Comparison of ENCODE assay signal across 17 cellular contexts in genomic region chr20:32236819-32237218, GRCh38. TPM values are rescaled to one million over a fixed set of nuclear protein-coding genes. Genes with fewer than 3 reads are reported as not detected.
DNase-seq lines count a peak whose midpoint lies in the region; ATAC-seq and TF ChIP-seq lines count a peak whose summit lies in the region.
"Had no signal": no experiment of that assay in that cellular context is flagged by ENCODE, and none has a peak within 500 bp of the region (broad histone marks: within the 10 kb centered on the region; RNA-seq: fewer than 3 reads in every experiment).

No MANE protein-coding gene starts in this region.

- H2AK5ac ChIP-seq in IMR-90 (ENCODE audit: low read depth, low read length), result no peak overlapping the region

- peaks cover 48% of the 10 kb centered on the region for H3K4me1 Mint-ChIP-seq in activated T-cell treated with anti-CD3 and anti-CD28 coated beads, Interleukin-2, amount 50 U/mL, for 24 hours (ENCODE audit: low read depth)
- H3K4me1 Mint-ChIP-seq in activated T-cell treated with anti-CD3 and anti-CD28 coated beads, Interleukin-2, amount 50 U/mL, for 4 hours (ENCODE audit: low read depth), result peaks cover 32% of the 10 kb centered on the region
- peaks cover 34% of the 10 kb centered on the region for H3K4me1 Mint-ChIP-seq in activated T-helper 2 cell treated with anti-CD3 and anti-CD28 coated beads, Interferon-gamma antibody, Interleukin-2, Interleukin-4, amounts not matched to agents 10 μg/mL and 5 μg/mL and 100 μg/mL, durations not matched to agents 14 hours and 24 hours and 36 hours (ENCODE audit: low read depth)
- H3K4me1 Mint-ChIP-seq in nephron progenitor cell (peaks cover 17% of the 10 kb centered on the region), osteocyte (ENCODE audit: unreplicated experiment) (peaks cover 9% of the 10 kb centered on the region)

- no peak overlapping the region for H3K56ac ChIP-seq in IMR-90 (ENCODE audit: extremely low read depth, insufficient read depth, low read length)

- H4K8ac ChIP-seq in IMR-90 (ENCODE audit: low read depth in 2 of 2, low read length in 2 of 2), result no peak overlapping the region

- no peaks in the 10 kb centered on the region for H3K27me3 Mint-ChIP-seq in activated T-cell treated with anti-CD3 and anti-CD28 coated beads, Interleukin-2, amount 50 U/mL, for 24 hours
- no peaks in the 10 kb centered on the region for H3K27me3 Mint-ChIP-seq in activated T-cell treated with anti-CD3 and anti-CD28 coated beads, Interleukin-2, amount 50 U/mL, for 4 hours (ENCODE audit: low read depth)
- no peaks in the 10 kb centered on the region for H3K27me3 Mint-ChIP-seq in activated T-helper 2 cell treated with anti-CD3 and anti-CD28 coated beads, Interferon-gamma antibody, Interleukin-2, Interleukin-4, amounts not matched to agents 10 μg/mL and 5 μg/mL and 100 μg/mL, durations not matched to agents 14 hours and 24 hours and 36 hours (ENCODE audit: low read depth)
- H3K27me3 Mint-ChIP-seq in nephron progenitor cell (ENCODE audit: low read depth, poor library complexity) (peaks cover 6% of the 10 kb centered on the region), osteocyte (ENCODE audit: unreplicated experiment) (no peaks in the 10 kb centered on the region)

- no peak overlapping the region for H3K4me3 Mint-ChIP-seq in activated T-cell treated with anti-CD3 and anti-CD28 coated beads, Interleukin-2, amount 50 U/mL, for 24 hours
- no peak overlapping the region for H3K4me3 Mint-ChIP-seq in activated T-cell treated with anti-CD3 and anti-CD28 coated beads, Interleukin-2, amount 50 U/mL, for 4 hours
- no peak overlapping the region for H3K4me3 Mint-ChIP-seq in activated T-helper 2 cell treated with anti-CD3 and anti-CD28 coated beads, Interferon-gamma antibody, Interleukin-2, Interleukin-4, amounts not matched to agents 10 μg/mL and 5 μg/mL and 100 μg/mL, durations not matched to agents 14 hours and 24 hours and 36 hours (ENCODE audit: low read depth)
- H3K4me3 Mint-ChIP-seq in nephron progenitor cell, result no peak overlapping the region
- H3K4me3 Mint-ChIP-seq in osteocyte (ENCODE audit: unreplicated experiment), result no peak overlapping the region

- H3K9ac ChIP-seq in IMR-90 (ENCODE audit: low read depth, low read length), result no peak overlapping the region
- H3K9ac ChIP-seq: BLaER1 treated with 17β-estradiol and CSF1 and Interleukin-3, amounts not matched to agents 10 nM and 100 nM; GM23248 had no signal

- no peak overlapping the region for H2BK5ac ChIP-seq in IMR-90 (ENCODE audit: low read depth, low read length, poor library complexity, severe bottlenecking)

- no peak overlapping the region for H3K18ac ChIP-seq in IMR-90 (ENCODE audit: low read depth, low read length)

- TF ChIP-seq RAD21 in IMR-90 (IDR thresholded peaks at IDR 0.05; ENCODE audit: low read length), result no peak

- H3K36me3 Mint-ChIP-seq in activated T-cell treated with anti-CD3 and anti-CD28 coated beads, Interleukin-2, amount 50 U/mL, for 24 hours (ENCODE audit: low read depth), result peaks cover 62% of the 10 kb centered on the region
- peaks cover 47% of the 10 kb centered on the region for H3K36me3 Mint-ChIP-seq in activated T-cell treated with anti-CD3 and anti-CD28 coated beads, Interleukin-2, amount 50 U/mL, for 4 hours (ENCODE audit: insufficient read depth)
- H3K36me3 Mint-ChIP-seq in activated T-helper 2 cell treated with anti-CD3 and anti-CD28 coated beads, Interferon-gamma antibody, Interleukin-2, Interleukin-4, amounts not matched to agents 10 μg/mL and 5 μg/mL and 100 μg/mL, durations not matched to agents 14 hours and 24 hours and 36 hours (ENCODE audit: low read depth), result peaks cover 52% of the 10 kb centered on the region
- peaks cover 42% of the 10 kb centered on the region for H3K36me3 Mint-ChIP-seq in nephron progenitor cell (ENCODE audit: low read depth)
- peaks cover 35% of the 10 kb centered on the region for H3K36me3 Mint-ChIP-seq in osteocyte (ENCODE audit: unreplicated experiment)

- dilution Hi-C loops in IMR-90 (cut with HindIII; ENCODE audit: low sequenced_read_pairs, unreplicated experiment), result no loop called here

- intact Hi-C loops in IMR-90 (cut with micrococcal nuclease), result no loop called here
- intact Hi-C loops in activated T-helper 2 cell treated with anti-CD3 and anti-CD28 coated beads, Interferon-gamma antibody, Interleukin-2, Interleukin-4, amounts not matched to agents 10 μg/mL and 5 μg/mL and 100 μg/mL, durations not matched to agents 14 hours and 24 hours and 36 hours (cut with micrococcal nuclease), result loop anchor here (1.0 kb wide), 1 partner anchor 32 kb away; no protein-coding TSS in a partner anchor

- no peak overlapping the region for H3K14ac ChIP-seq in IMR-90 (replicated peaks; ENCODE audit: low read depth, low read length)

- TF ChIP-seq CTCF in IMR-90 (conservative IDR thresholded peaks at IDR 0.05; ENCODE audit: low read depth, low read length) (no peak), nephron progenitor cell (IDR thresholded peaks at IDR 0.05) (no peak), osteocyte (IDR thresholded peaks at IDR 0.05) (no peak)

- H4K20me1 ChIP-seq in IMR-90 (ENCODE audit: insufficient read depth, low read length), result no peaks in the 10 kb centered on the region

- no peak overlapping the region for H2BK120ac ChIP-seq in IMR-90 (ENCODE audit: low read depth, low read length)

- H3K27me3 ChIP-seq in IMR-90 (ENCODE audit: control insufficient read depth, insufficient read depth, low read length), result no peaks in the 10 kb centered on the region
- H3K27me3 ChIP-seq: BLaER1 treated with 17β-estradiol and CSF1 and Interleukin-3, amounts not matched to agents 10 nM and 100 nM had no signal

- no peak overlapping the region for H4K91ac ChIP-seq in IMR-90 (ENCODE audit: insufficient read depth, low read depth, low read length)

- no peak overlapping the region for H3K23ac ChIP-seq in IMR-90 (ENCODE audit: low read depth, low read length)

- no peak overlapping the region for H3K27ac ChIP-seq in IMR-90 (ENCODE audit: insufficient read depth, low read length)
- H3K27ac ChIP-seq: BLaER1 treated with 17β-estradiol and CSF1 and Interleukin-3, amounts not matched to agents 10 nM and 100 nM; GM23248 had no signal

- no peak for TF ChIP-seq POLR2A in IMR-90 (IDR thresholded peaks at IDR 0.05; ENCODE audit: low read depth, low read length)

- no peak overlapping the region for H2AFZ ChIP-seq in IMR-90 (replicated peaks; ENCODE audit: low read length, poor library complexity)
- H2AFZ ChIP-seq: GM23248 had no signal

- peaks cover 0 to 4% of the 10 kb centered on the region in 2 experiments; a peak in 1 of 4 replicates for H3K79me1 ChIP-seq in IMR-90 (ENCODE audit: low read depth in 1 of 2, low read length in 2 of 2)

- H3K4me3 ChIP-seq in IMR-90 (ENCODE audit: insufficient read depth, low read depth, low read length), result no peak overlapping the region
- H3K4me3 ChIP-seq: BLaER1 treated with 17β-estradiol and CSF1 and Interleukin-3, amounts not matched to agents 10 nM and 100 nM; GM23248 had no signal

- no peaks in the 10 kb centered on the region for H3K9me1 ChIP-seq in IMR-90 (ENCODE audit: insufficient read depth, low read length)

- H2BK20ac ChIP-seq in IMR-90 (ENCODE audit: low read depth, low read length), result no peak overlapping the region

- H2AK9ac ChIP-seq in IMR-90 (replicated peaks; ENCODE audit: low read depth, low read length, poor library complexity), result no peak overlapping the region

- H2BK15ac ChIP-seq in IMR-90 (ENCODE audit: low read depth, low read length), result no peak overlapping the region

- CTCF ChIA-PET in IMR-90 (lab: Yijun Ruan, JAX), result no interaction called here

- H3K4me2 ChIP-seq in IMR-90 (ENCODE audit: low read depth, low read length), result no peak overlapping the region
- H3K4me2 ChIP-seq: BLaER1 treated with 17β-estradiol and CSF1 and Interleukin-3, amounts not matched to agents 10 nM and 100 nM had no signal

- ATAC-seq in activated T-cell treated with anti-CD3 and anti-CD28 coated beads, Interleukin-2, amount 50 U/mL, for 4 hours, result no peak
- ATAC-seq in IMR-90 (ENCODE audit: low read depth) (no peak), GM18498 (IDR thresholded peaks at IDR 0.05; ENCODE audit: unreplicated experiment) (no peak)
- ATAC-seq: Right ventricle myocardium inferior had no signal

- H3K4me1 ChIP-seq in IMR-90 (ENCODE audit: control insufficient read depth, insufficient read depth, low read length), result peaks cover 4% of the 10 kb centered on the region; the same call in 1 of the 2 replicates

- no peak overlapping the region for H4K5ac ChIP-seq in IMR-90 (ENCODE audit: low read depth, low read length)

- DNase-seq in activated T-cell treated with anti-CD3 and anti-CD28 coated beads, Interleukin-2, amount 50 U/mL, for 24 hours, result no peak
- DNase-seq in activated T-cell treated with anti-CD3 and anti-CD28 coated beads, Interleukin-2, amount 50 U/mL, for 4 hours, result no peak
- no peak for DNase-seq in IMR-90
- DNase-seq in activated T-helper 2 cell treated with anti-CD3 and anti-CD28 coated beads, Interferon-gamma antibody, Interleukin-2, Interleukin-4, amounts not matched to agents 10 μg/mL and 5 μg/mL and 100 μg/mL, durations not matched to agents 14 hours and 24 hours and 36 hours (ENCODE audit: low spot score), result no peak
- DNase-seq in nephron progenitor cell, result no peak
- DNase-seq in osteocyte (ENCODE audit: extremely low spot score, unreplicated experiment), result no peak
- DNase-seq: GF-D8, GM23248, HCEC 1CT, NCI-H1436, NCI-H2029, NCI-H2171, NCI-H510A, NCI-H82 had no signal

- H3K27ac Mint-ChIP-seq in activated T-cell treated with anti-CD3 and anti-CD28 coated beads, Interleukin-2, amount 50 U/mL, for 24 hours, result peak overlapping the region; percentile 63
- peak overlapping the region; percentile 39 for H3K27ac Mint-ChIP-seq in activated T-helper 2 cell treated with anti-CD3 and anti-CD28 coated beads, Interferon-gamma antibody, Interleukin-2, Interleukin-4, amounts not matched to agents 10 μg/mL and 5 μg/mL and 100 μg/mL, durations not matched to agents 14 hours and 24 hours and 36 hours
- peak overlapping the region; percentile 23 for H3K27ac Mint-ChIP-seq in nephron progenitor cell
- no peak overlapping the region for H3K27ac Mint-ChIP-seq in osteocyte (ENCODE audit: unreplicated experiment)

- no peaks in the 10 kb centered on the region for H3K9me3 ChIP-seq in IMR-90 (ENCODE audit: control insufficient read depth, insufficient read depth, low read length)
- H3K9me3 ChIP-seq: BLaER1 treated with 17β-estradiol and CSF1 and Interleukin-3, amounts not matched to agents 10 nM and 100 nM had no signal

- no peak overlapping the region for H3K4ac ChIP-seq in IMR-90 (ENCODE audit: low read depth, low read length)

- POLR2A ChIA-PET in IMR-90 (lab: Charles Lee; ENCODE audit: unreplicated experiment), result no interaction called here

- no peaks in the 10 kb centered on the region for H3K9me3 Mint-ChIP-seq in activated T-cell treated with anti-CD3 and anti-CD28 coated beads, Interleukin-2, amount 50 U/mL, for 24 hours
- H3K9me3 Mint-ChIP-seq in activated T-cell treated with anti-CD3 and anti-CD28 coated beads, Interleukin-2, amount 50 U/mL, for 4 hours, result no peaks in the 10 kb centered on the region
- H3K9me3 Mint-ChIP-seq in activated T-helper 2 cell treated with anti-CD3 and anti-CD28 coated beads, Interferon-gamma antibody, Interleukin-2, Interleukin-4, amounts not matched to agents 10 μg/mL and 5 μg/mL and 100 μg/mL, durations not matched to agents 14 hours and 24 hours and 36 hours, result no peaks in the 10 kb centered on the region
- no peaks in the 10 kb centered on the region for H3K9me3 Mint-ChIP-seq in nephron progenitor cell
- no peaks in the 10 kb centered on the region for H3K9me3 Mint-ChIP-seq in osteocyte (ENCODE audit: unreplicated experiment)

- WGBS in IMR-90 (ENCODE audit: extremely low coverage in 2 of 2, insufficient read length in 1 of 2), 2 experiments, result no CpG with 5 or more reads among the region's 2 CpGs

- in situ Hi-C loops in IMR-90 (cut with MboI; ENCODE audit: low sequenced_read_pairs), result no loop called here

- H3K36me3 ChIP-seq in IMR-90 (ENCODE audit: control insufficient read depth, insufficient read depth, low read length), result peaks cover 34% of the 10 kb centered on the region

- TSS peak; percentile 54 for BruUV-seq in IMR-90 (replicated peaks; lab: Mats Ljungman, UMichigan)

RNA-seq across cellular contexts. Expression of gene POFUT1, which starts 29.1 kb away (rescaled TPM):
- 100 to 1,000 TPM in 1 of 3 donors, 10 to 100 TPM in 2; 85.6 to 113 (median 95.7) TPM for total RNA-seq in activated T-cell treated with anti-CD3 and anti-CD28 coated beads, Interleukin-2, amount 50 U/mL, for 4 hours
- total RNA-seq in IMR-90 (2012; rRNA removed), result 23.1 and 25.5 TPM in 2 replicates
- 35.4 and 41.1 TPM in 2 replicates for polyA plus RNA-seq in IMR-90 (2012; rRNA removed)
- polyA plus RNA-seq in IMR-90 (2012; cell fraction: cytosol; rRNA removed), result 25.5 and 26.9 TPM in 2 replicates
- 17.8 and 18.6 TPM in 2 replicates for polyA plus RNA-seq in IMR-90 (2012; cell fraction: nucleus; rRNA removed; ENCODE audit: low replicate concordance)
- 67.4 and 68.8 TPM in 2 replicates for total RNA-seq in activated T-helper 2 cell treated with anti-CD3 and anti-CD28 coated beads, Interferon-gamma antibody, Interleukin-2, Interleukin-4, amounts not matched to agents 10 μg/mL and 5 μg/mL and 100 μg/mL, durations not matched to agents 14 hours and 24 hours and 36 hours
- 49.5 and 52.7 TPM in 2 replicates for total RNA-seq in osteocyte

RNA-seq across cellular contexts. Expression of gene PLAGL2, which starts 29.3 kb away (rescaled TPM):
- 100 to 1,000 TPM; 140 to 173 (median 151) TPM for total RNA-seq in activated T-cell treated with anti-CD3 and anti-CD28 coated beads, Interleukin-2, amount 50 U/mL, for 4 hours
- total RNA-seq in IMR-90 (2012; rRNA removed), result 2.9 and 3.1 TPM in 2 replicates
- polyA plus RNA-seq in IMR-90 (2012; rRNA removed), result 7.5 and 7.7 TPM in 2 replicates
- 3.8 and 4.2 TPM in 2 replicates for polyA plus RNA-seq in IMR-90 (2012; cell fraction: cytosol; rRNA removed)
- polyA plus RNA-seq in IMR-90 (2012; cell fraction: nucleus; rRNA removed; ENCODE audit: low replicate concordance), result 6.0 and 7.6 TPM in 2 replicates
- 125 and 126 TPM in 2 replicates for total RNA-seq in activated T-helper 2 cell treated with anti-CD3 and anti-CD28 coated beads, Interferon-gamma antibody, Interleukin-2, Interleukin-4, amounts not matched to agents 10 μg/mL and 5 μg/mL and 100 μg/mL, durations not matched to agents 14 hours and 24 hours and 36 hours
- 11.5 and 11.8 TPM in 2 replicates for total RNA-seq in osteocyte

RNA-seq across cellular contexts. Expression of gene KIF3B, which starts 40.6 kb away (rescaled TPM):
- 10 to 100 TPM; 69.3 to 90.4 (median 78.9) TPM for total RNA-seq in activated T-cell treated with anti-CD3 and anti-CD28 coated beads, Interleukin-2, amount 50 U/mL, for 4 hours
- 25.3 and 28.1 TPM in 2 replicates for total RNA-seq in IMR-90 (2012; rRNA removed)
- 15.8 and 17.1 TPM in 2 replicates for polyA plus RNA-seq in IMR-90 (2012; rRNA removed)
- polyA plus RNA-seq in IMR-90 (2012; cell fraction: cytosol; rRNA removed), result 6.9 and 13.8 TPM in 2 replicates
- polyA plus RNA-seq in IMR-90 (2012; cell fraction: nucleus; rRNA removed; ENCODE audit: low replicate concordance), result 3.4 and 10.0 TPM in 2 replicates
- 40.6 and 42.2 TPM in 2 replicates for total RNA-seq in activated T-helper 2 cell treated with anti-CD3 and anti-CD28 coated beads, Interferon-gamma antibody, Interleukin-2, Interleukin-4, amounts not matched to agents 10 μg/mL and 5 μg/mL and 100 μg/mL, durations not matched to agents 14 hours and 24 hours and 36 hours
- total RNA-seq in osteocyte, result 28.8 and 30.4 TPM in 2 replicates
